1 cellular context compared by ENCODE assay signal in genomic region chr2:27582129-27582694, GRCh38.
TF ChIP-seq lines count a peak whose summit lies in the region.

No MANE protein-coding gene starts in this region.

TF ChIP-seq in WTC11, 78 proteins besides CTCF, POLR2A, EP300 and RAD21 (continued from another document):
- TF ChIP-seq E2F4 (CRISPR knock-in tag; IDR thresholded peaks at IDR 0.05; ENCODE audit: borderline replicate concordance, low read depth) (no peak), ZNF232 (CRISPR knock-in tag; IDR thresholded peaks at IDR 0.05) (no peak), USF2 (CRISPR knock-in tag; IDR thresholded peaks at IDR 0.05) (no peak)
